23 cellular contexts compared by ENCODE assay signal in genomic region chr7:154777908-154778307, GRCh38.
"Had no signal": no experiment of that assay in that cellular context is flagged by ENCODE, and none has a peak within 500 bp of the region (broad histone marks: within the 10 kb centered on the region; RNA-seq: fewer than 3 reads in every experiment).

No MANE protein-coding gene starts in this region.

- H3K27me3 ChIP-seq: body of pancreas, cardiac muscle cell, foreskin keratinocyte, hepatocyte, left lung, right atrium auricular region, tibial artery had no signal

- H3K27ac ChIP-seq: body of pancreas, cardiac muscle cell, foreskin keratinocyte, hepatocyte, left lung, psoas muscle, right atrium auricular region, tibial artery had no signal

- H3K4me3 Mint-ChIP-seq: activated B cell treated with CpG ODN at 0.5 μM for 24 hours; activated CD4-positive, alpha-beta T cell treated with anti-CD3 and anti-CD28 coated beads for 36 hours; activated naive CD8-positive, alpha-beta T cell treated with anti-CD3 and anti-CD28 coated beads for 36 hours; immature natural killer cell; natural killer cell treated with Interleukin-12 subunit alpha and Interleukin-12 subunit beta and Interleukin-15 and Interleukin-18, amount 100 ng/mL, for 72 hours; T-helper 17 cell had no signal

- H3K4me1 Mint-ChIP-seq: activated naive CD8-positive, alpha-beta T cell treated with anti-CD3 and anti-CD28 coated beads for 36 hours; immature natural killer cell; T-helper 17 cell had no signal

- H3K36me3 Mint-ChIP-seq: activated naive CD8-positive, alpha-beta T cell treated with anti-CD3 and anti-CD28 coated beads for 36 hours had no signal

- H3K27ac Mint-ChIP-seq: activated B cell treated with CpG ODN at 0.5 μM for 24 hours; activated CD4-positive, alpha-beta T cell treated with anti-CD3 and anti-CD28 coated beads for 36 hours; activated naive CD8-positive, alpha-beta T cell treated with anti-CD3 and anti-CD28 coated beads for 36 hours; immature natural killer cell; natural killer cell treated with Interleukin-12 subunit alpha and Interleukin-12 subunit beta and Interleukin-15 and Interleukin-18, amount 100 ng/mL, for 72 hours; T-helper 17 cell had no signal

- H2AFZ ChIP-seq: hepatocyte had no signal

- H3K9me3 ChIP-seq: body of pancreas, psoas muscle, right atrium auricular region, tibial artery had no signal

- H3K27me3 Mint-ChIP-seq: activated B cell treated with CpG ODN at 0.5 μM for 24 hours; activated CD4-positive, alpha-beta T cell treated with anti-CD3 and anti-CD28 coated beads for 36 hours; activated naive CD8-positive, alpha-beta T cell treated with anti-CD3 and anti-CD28 coated beads for 36 hours; natural killer cell treated with Interleukin-12 subunit alpha and Interleukin-12 subunit beta and Interleukin-15 and Interleukin-18, amount 100 ng/mL, for 72 hours; T-helper 17 cell had no signal

- ATAC-seq: activated CD4-positive, alpha-beta T cell treated with anti-CD3 and anti-CD28 coated beads for 36 hours; body of pancreas; foreskin keratinocyte; left lung; psoas muscle; T-helper 17 cell had no signal

- H3K4me1 ChIP-seq: body of pancreas, foreskin keratinocyte, left lung, psoas muscle, right atrium auricular region, tibial artery had no signal

- H3K4me3 ChIP-seq: body of pancreas, cardiac muscle cell, hepatocyte, left lung, lung, psoas muscle, right atrium auricular region, tibial artery had no signal

- DNase-seq: activated B cell treated with CpG ODN at 0.5 μM for 24 hours; activated CD4-positive, alpha-beta T cell treated with anti-CD3 and anti-CD28 coated beads for 36 hours; activated CD4-positive, alpha-beta T cell treated with anti-CD3 and anti-CD28 coated beads, Interleukin-2, amount 50 U/mL, for 4 hours; activated naive CD4-positive, alpha-beta T cell treated with Interleukin-2 at 50 U/mL for 16 hours; activated naive CD8-positive, alpha-beta T cell treated with anti-CD3 and anti-CD28 coated beads for 36 hours; activated T-cell treated with anti-CD3 and anti-CD28 coated beads, Interleukin-2, amount 50 U/mL, for 48 hours; amniotic stem cell; body of pancreas; dermis blood vessel endothelial cell; effector memory CD4-positive, alpha-beta T cell; foreskin keratinocyte; immature natural killer cell; left lung; psoas muscle; stimulated activated CD4-positive, alpha-beta T cell treated with anti-CD3 and anti-CD28 coated beads, Interleukin-4, amount 100 ng/mL, for 24 hours; stimulated activated naive CD4-positive, alpha-beta T cell treated with Interleukin-2 at 50 U/mL for 16 hours; T-helper 17 cell; tibial artery had no signal

- H3K4me2 ChIP-seq: hepatocyte had no signal

- H3K36me3 ChIP-seq: cardiac muscle cell, left lung, right atrium auricular region, tibial artery had no signal

- H3K9me3 Mint-ChIP-seq: activated B cell treated with CpG ODN at 0.5 μM for 24 hours had no signal

- H3K79me2 ChIP-seq: hepatocyte had no signal
